Comparison of ENCODE assay signal across 8 cellular contexts in genomic region chr4:18689308-18689915, GRCh38.
DNase-seq lines count a peak whose midpoint lies in the region; ATAC-seq, FAIRE-seq and TF ChIP-seq lines count a peak whose summit lies in the region.

No MANE protein-coding gene starts in this region.

- TF ChIP-seq POLR2A in H54 (IDR thresholded peaks at IDR 0.05; ENCODE audit: low read depth, low read length), result no peak

- ATAC-seq in Right ventricle myocardium superior (ENCODE audit: poor library complexity) (peak; percentile 85), HG02759 (IDR thresholded peaks at IDR 0.05; ENCODE audit: unreplicated experiment) (peak; percentile 75)

- FAIRE-seq in H54 (lab: Jason Lieb, UNC), result no peak

- H3K4me3 ChIP-seq in fibroblast of villous mesenchyme (ENCODE audit: low read depth, low read length), result no peak overlapping the region

- peak; percentile 81 for TF ChIP-seq CTCF in fibroblast of villous mesenchyme (IDR thresholded peaks at IDR 0.05; ENCODE audit: insufficient read depth, low read depth, low read length)

- no peak for DNase-seq in Right ventricle myocardium superior
- no peak for DNase-seq in cardiac septum (ENCODE audit: low spot score)
- peak; percentile 28 for DNase-seq in NCI-H2107 treated with DMSO at 0.1 percent for 48 hours (lab: John Stamatoyannopoulos, UW; ENCODE audit: unreplicated experiment)
- DNase-seq in activated CD8-positive, alpha-beta memory T cell treated with anti-CD3 and anti-CD28 coated beads for 24 hours, result peak; percentile 59
- DNase-seq in fibroblast of villous mesenchyme (ENCODE audit: low read depth), result peak; percentile 72
- peak; percentile 25 for DNase-seq in occipital lobe (lab: John Stamatoyannopoulos, UW)
- DNase-seq in H54 (ENCODE audit: insufficient read length, low spot score), result no peak

- intact Hi-C loops in Right ventricle myocardium superior (cut with DNase I) (loop anchor here (5.0 to 10.0 kb wide), 2 partner anchors 248 to 1995 kb away; no protein-coding TSS in a partner anchor), cardiac septum (cut with DNase I) (loop anchor here (2.0 kb wide), 1 partner anchor 245 kb away; no protein-coding TSS in a partner anchor)

Comparison
In these comparisons a context has a peak if more than half of its experiments do, and no peak if none do; other contexts are left out.
1. DNase-seq: peak in NCI-H2107 treated with DMSO at 0.1 percent for 48 hours (single experiment), activated CD8-positive, alpha-beta memory T cell treated with anti-CD3 and anti-CD28 coated beads for 24 hours (single experiment), fibroblast of villous mesenchyme (single experiment) and occipital lobe (single experiment); none in Right ventricle myocardium superior (single experiment), cardiac septum (single experiment) and H54 (single experiment).